11 cellular contexts compared by ENCODE assay signal in the genomic region with DNA sequence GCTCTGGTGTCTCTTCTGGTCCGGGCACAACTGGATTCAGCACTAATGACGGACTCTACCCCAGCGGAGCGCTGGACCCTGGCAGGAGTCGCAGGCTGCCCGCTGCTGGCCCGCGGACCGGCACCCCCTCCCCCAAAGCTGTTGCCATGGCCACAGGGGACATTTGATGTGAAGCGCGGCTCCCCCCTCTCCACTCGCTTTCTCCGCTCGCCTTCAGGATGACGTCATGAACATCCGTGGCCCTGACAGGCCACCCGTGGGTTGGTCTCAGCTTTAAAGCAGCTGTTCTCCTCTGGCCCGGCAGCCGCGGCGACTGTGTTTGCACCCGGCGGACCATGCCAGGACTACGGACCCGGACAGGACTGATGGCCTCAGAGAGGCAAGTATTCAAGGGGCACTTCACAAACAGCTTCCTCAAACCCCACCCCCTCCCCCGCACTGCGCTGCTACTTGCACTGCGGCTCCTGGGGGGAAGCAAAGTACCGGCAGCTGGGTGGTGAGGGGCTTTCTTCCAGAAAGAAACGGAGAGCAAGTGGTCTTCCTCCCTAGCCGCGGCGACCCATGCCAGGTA. TPM values are rescaled to one million over a fixed set of nuclear protein-coding genes. Genes with fewer than 3 reads are reported as not detected.
DNase-seq lines count a peak whose midpoint lies in the region; ATAC-seq, FAIRE-seq and TF ChIP-seq lines count a peak whose summit lies in the region.
"Had no signal": no experiment of that assay in that cellular context is flagged by ENCODE, and none has a peak within 500 bp of the region (broad histone marks: within the 10 kb centered on the region; RNA-seq: fewer than 3 reads in every experiment).

No MANE protein-coding gene starts in this region.

- no peak overlapping the region for H3K9ac ChIP-seq in H1 (replicated peaks in 1 of 4; ENCODE audit: extremely low read depth in 1 of 4, low read depth in 3 of 4, low read length in 3 of 4)

- no peaks in the 10 kb centered on the region for H3K36me3 Mint-ChIP-seq in GM23338 (ENCODE audit: low read depth)

- H3K14ac ChIP-seq in H1 (ENCODE audit: insufficient read length), result no peak overlapping the region

- TF ChIP-seq CTCF in GM23338 (conservative IDR thresholded peaks at IDR 0.05; ENCODE audit: low read depth in 2 of 2) (no peak), H1 (IDR thresholded peaks at IDR 0.05; ENCODE audit: control extremely low read depth in 1 of 3, insufficient read depth in 1 of 3, low read depth in 1 of 3, low read length in 3 of 3) (no peak)

- H3K27me3 ChIP-seq in GM23338 (ENCODE audit: insufficient read depth) (peaks cover 74% of the 10 kb centered on the region), H1 (replicated peaks in 1 of 4; ENCODE audit: control insufficient read depth in 3 of 4, extremely low read depth in 1 of 4, insufficient read depth in 3 of 4, low read length in 3 of 4) (peaks cover 31 to 58% (median 48%) of the 10 kb centered on the region in 4 experiments)

- no peak overlapping the region for H2AK5ac ChIP-seq in H1 (ENCODE audit: low read depth, low read length)

- H3K4me3 ChIP-seq in GM23338 (peak overlapping the region; percentile 82), H1 (ENCODE audit: extremely low read depth in 1 of 4, insufficient read depth in 2 of 4, low read depth in 3 of 4, low read length in 4 of 4) (peak overlapping the region; percentile 15 to 61 (median 52); a peak in 7 of 8 replicates)
- H3K4me3 ChIP-seq: SJSA1 had no signal

- H3K23ac ChIP-seq in H1 (ENCODE audit: insufficient read length), result no peak overlapping the region

- no peak overlapping the region for H3K56ac ChIP-seq in H1 (replicated peaks; ENCODE audit: insufficient read length, low read depth, low read length)

- no peak for TF ChIP-seq RAD21 in H1 (IDR thresholded peaks at IDR 0.05 in 1 of 2, conservative IDR thresholded peaks at IDR 0.05 in 1 of 2; ENCODE audit: low read depth in 2 of 2, low read length in 2 of 2)

- TF ChIP-seq EP300 in H1 (IDR thresholded peaks at IDR 0.05; ENCODE audit: borderline replicate concordance in 1 of 2, low read depth in 2 of 2, low read length in 2 of 2), result no peak

- peak overlapping the region; percentile 70 for H3K4me3 Mint-ChIP-seq in GM23338

- peak overlapping the region; percentile 91 for H2AFZ ChIP-seq in GM23338
- no peak overlapping the region for H2AFZ ChIP-seq in H1 (ENCODE audit: low read length)

- ATAC-seq in GM23338 (peak; percentile 32), GM18907 (IDR thresholded peaks at IDR 0.05; ENCODE audit: unreplicated experiment) (no peak), GM18861 (IDR thresholded peaks at IDR 0.05; ENCODE audit: unreplicated experiment) (no peak), HG02623 (IDR thresholded peaks at IDR 0.05; ENCODE audit: unreplicated experiment) (no peak)

- peak overlapping the region; percentile 99 for H3K4me2 ChIP-seq in GM23338
- H3K4me2 ChIP-seq in H1 (ENCODE audit: insufficient read depth in 1 of 2, low read depth in 2 of 2, low read length in 2 of 2), result peak overlapping the region; percentile 94 to 95

- POLR2A ChIA-PET in H1 (lab: Charles Lee; ENCODE audit: partially characterized antibody), result interaction anchor here (1.1 to 1.3 kb wide), 2 partner anchors 24 to 31 kb away, joined by 3 read pairs; no protein-coding TSS in a partner anchor

- CTCF ChIA-PET in H1 (lab: Charles Lee; ENCODE audit: partially characterized antibody), result interaction anchor here (0.5 to 1.7 kb wide), 12 partner anchors 10 to 357 kb away, joined by 3 to 5 read pairs (median 3); no protein-coding TSS in a partner anchor

- 0 out of 2 replicates have a peak, but pooled peaks cover 15% of the 10 kb centered on the region for H3F3A ChIP-seq in GM23338 (replicated peaks; ENCODE audit: low read depth)

- H3K79me2 ChIP-seq in GM23338 (replicated peaks; ENCODE audit: insufficient read depth) (no peaks in the 10 kb centered on the region), H1 (ENCODE audit: control insufficient read depth in 1 of 2, insufficient read depth in 2 of 2, low read length in 2 of 2) (no peaks in the 10 kb centered on the region)

- no peak overlapping the region for H2BK15ac ChIP-seq in H1 (ENCODE audit: low read length)

- no peak overlapping the region for H4K5ac ChIP-seq in H1 (ENCODE audit: insufficient read length, low read depth, low read length)

- H3K27ac ChIP-seq in GM23338 (ENCODE audit: low read depth), result no peak overlapping the region
- no peak overlapping the region for H3K27ac ChIP-seq in H1 (ENCODE audit: low read depth, low read length)
- H3K27ac ChIP-seq: SJSA1 had no signal

- no peak overlapping the region; the same call in none of the 2 replicates for H2BK12ac ChIP-seq in H1 (ENCODE audit: low read depth, low read length)

- H3K18ac ChIP-seq in H1 (ENCODE audit: extremely low read depth, low read length), result no peak overlapping the region; the same call in 1 of the 2 replicates

- DNase-seq in GM23338 (ENCODE audit: low spot score) (peak; percentile 63), NCI-H2196 treated with DMSO at 0.1 percent for 48 hours (lab: John Stamatoyannopoulos, UW; ENCODE audit: unreplicated experiment) (peak; percentile 26), H1 (ENCODE audit: low read depth in 1 of 2, low spot score in 2 of 2) (no peak), occipital lobe (lab: John Stamatoyannopoulos, UW) (peak; percentile 65)
- DNase-seq: dermis blood vessel endothelial cell, MM.1S had no signal

- peaks cover 53% of the 10 kb centered on the region for H3K4me1 ChIP-seq in GM23338 (ENCODE audit: insufficient read depth)
- peaks cover 4 to 24% (median 16%) of the 10 kb centered on the region in 4 experiments for H3K4me1 ChIP-seq in H1 (replicated peaks in 1 of 4; ENCODE audit: control insufficient read depth in 3 of 4, insufficient read depth in 4 of 4, low read length in 3 of 4)
- H3K4me1 ChIP-seq: SJSA1 had no signal

- no peak for FAIRE-seq in H1 (lab: Jason Lieb, UNC)

- H4K91ac ChIP-seq in H1 (replicated peaks; ENCODE audit: insufficient read length, low read length), result no peak overlapping the region

- no peak for TF ChIP-seq POLR2A in H1 (IDR thresholded peaks at IDR 0.05; ENCODE audit: control extremely low read depth in 1 of 2, low read depth in 2 of 2, low read length in 2 of 2)

- H2BK20ac ChIP-seq in H1 (ENCODE audit: low read length), result no peak overlapping the region

- H3K27me3 Mint-ChIP-seq in GM23338 (ENCODE audit: insufficient read depth, low read depth, poor library complexity), result peaks cover 54% of the 10 kb centered on the region

- no peaks in the 10 kb centered on the region for H3K79me1 ChIP-seq in H1 (ENCODE audit: low read depth, low read length)

- H3K27ac Mint-ChIP-seq in GM23338, result no peak overlapping the region

- no peaks in the 10 kb centered on the region for H3K36me3 ChIP-seq in GM23338 (ENCODE audit: insufficient read depth)
- no peaks in the 10 kb centered on the region for H3K36me3 ChIP-seq in H1 (ENCODE audit: control insufficient read depth in 2 of 4, insufficient read depth in 4 of 4, low read length in 3 of 4)
- H3K36me3 ChIP-seq: SJSA1 had no signal

- peaks cover 25% of the 10 kb centered on the region; the same call in 1 of the 2 replicates for H3K23me2 ChIP-seq in H1 (ENCODE audit: low read depth, low read length)

- no peaks in the 10 kb centered on the region for H3K9me3 ChIP-seq in H1 (ENCODE audit: insufficient read depth in 2 of 2, low read depth in 1 of 2, low read length in 1 of 2)
- H3K9me3 ChIP-seq: SJSA1 had no signal

- no peaks in the 10 kb centered on the region for H3K9me2 ChIP-seq in GM23338 (ENCODE audit: insufficient read depth)

- no peak overlapping the region for H4K8ac ChIP-seq in H1 (ENCODE audit: extremely low read depth, insufficient read depth, low read length)

- H3K9me3 Mint-ChIP-seq in GM23338, result no peaks in the 10 kb centered on the region

- H2BK120ac ChIP-seq in H1 (replicated peaks; ENCODE audit: low read depth, low read length), result no peak overlapping the region

- peaks cover 47% of the 10 kb centered on the region for H3K4me1 Mint-ChIP-seq in GM23338

- H2BK5ac ChIP-seq in H1 (ENCODE audit: low read depth, low read length), result no peak overlapping the region

- H3K4ac ChIP-seq in H1 (replicated peaks; ENCODE audit: insufficient read length, low read depth, low read length), result no peak overlapping the region

- 1% methylated on average over 33 of the region's 33 CpGs; no CpG with 5 or more reads in 1 of the 2 experiments for WGBS in H1 (ENCODE audit: extremely low coverage in 1 of 2, insufficient coverage in 1 of 2, insufficient read length in 1 of 2, insufficient replicate concordance in 2 of 2, low coverage in 1 of 2, low lambda C conversion rate in 2 of 2, missing lambda C conversion rate in 1 of 2), 2 experiments

- H4K20me1 ChIP-seq in GM23338 (replicated peaks; ENCODE audit: insufficient read depth) (no peaks in the 10 kb centered on the region), H1 (replicated peaks in 1 of 2; ENCODE audit: control insufficient read depth in 1 of 2, insufficient read depth in 2 of 2, low read length in 2 of 2) (peaks cover 0 to 7% of the 10 kb centered on the region in 2 experiments)

RNA-seq across cellular contexts. Expression of a gene that starts 16.7 kb away (rescaled TPM):
- total RNA-seq in GM23338 (2014; rRNA removed; shearing (Covaris generic)), result 218 and 220 TPM in 2 replicates
- polyA plus RNA-seq in GM23338 (2016; fragmentation: Nextera tagmentation; extraction: Ambion mirVana) (76.6 and 82.3 TPM in 2 replicates), H1 (2011; rRNA removed) (112 and 167 TPM in 2 replicates)
- total RNA-seq in H1 (2021; fragmentation: NEBNext Ultra II Directional; extraction: Animal tissue kit (Norgen Biotek cat#: 25700)), result 122 and 125 TPM in 2 replicates
- 150 TPM for polyA plus RNA-seq in H1 (2011; cell fraction: cytosol; rRNA removed)
- polyA plus RNA-seq in H1 (2011; cell fraction: nucleus; rRNA removed), result 209 TPM
- 89.9 to 128 TPM (median 107 TPM) in 4 replicates for polyA plus RNA-seq in H1 (2012, experiment 1 of 2)
- polyA plus RNA-seq in H1 (2012, experiment 2 of 2), result 126 TPM
- polyA plus RNA-seq in H1 (2013, experiment 1 of 2), result 61.5 TPM
- 61.2 TPM for polyA plus RNA-seq in H1 (2013, experiment 2 of 2)
- 157 and 180 TPM in 2 replicates for polyA minus RNA-seq in H1 (2011; rRNA and poly(A)+ RNA removed)
- 130 TPM for polyA minus RNA-seq in H1 (2011; cell fraction: cytosol; rRNA and poly(A)+ RNA removed)
- polyA minus RNA-seq in H1 (2011; cell fraction: nucleus; rRNA and poly(A)+ RNA removed), result 229 TPM
- total RNA-seq in occipital lobe, result 4.2 TPM

RNA-seq across cellular contexts. Expression of a gene that starts 34.4 kb away (rescaled TPM):
- 1.1 and 3.7 TPM in 2 replicates for total RNA-seq in GM23338 (2014; rRNA removed; shearing (Covaris generic))
- polyA plus RNA-seq in GM23338 (2016; fragmentation: Nextera tagmentation; extraction: Ambion mirVana), result 3.2 and 4.9 TPM in 2 replicates
- total RNA-seq in H1 (2021; fragmentation: NEBNext Ultra II Directional; extraction: Animal tissue kit (Norgen Biotek cat#: 25700)), result 2.9 and 4.0 TPM in 2 replicates
- 5.0 and 5.2 TPM in 2 replicates for polyA plus RNA-seq in H1 (2011; rRNA removed)
- 5.5 TPM for polyA plus RNA-seq in H1 (2011; cell fraction: cytosol; rRNA removed)
- 6.6 TPM for polyA plus RNA-seq in H1 (2011; cell fraction: nucleus; rRNA removed)
- polyA plus RNA-seq in H1 (2012, experiment 1 of 2), result 2.5 to 5.7 TPM (median 4.1 TPM) in 4 replicates
- 3.0 TPM for polyA plus RNA-seq in H1 (2012, experiment 2 of 2)
- 3.1 TPM for polyA plus RNA-seq in H1 (2013, experiment 1 of 2)
- polyA plus RNA-seq in H1 (2013, experiment 2 of 2), result 2.1 TPM
- 1.8 and 2.0 TPM in 2 replicates for polyA minus RNA-seq in H1 (2011; rRNA and poly(A)+ RNA removed)
- polyA minus RNA-seq in H1 (2011; cell fraction: cytosol; rRNA and poly(A)+ RNA removed), result 0.81 TPM
- polyA minus RNA-seq in H1 (2011; cell fraction: nucleus; rRNA and poly(A)+ RNA removed), result 3.0 TPM
- total RNA-seq in occipital lobe, result not detected
- total RNA-seq: temporal lobe had no signal

RNA-seq across cellular contexts. Expression of a gene that starts 58.0 kb away (rescaled TPM):
- total RNA-seq in GM23338 (2014; rRNA removed; shearing (Covaris generic)), result 6.6 and 8.6 TPM in 2 replicates
- polyA plus RNA-seq in GM23338 (2016; fragmentation: Nextera tagmentation; extraction: Ambion mirVana) (4.2 and 5.5 TPM in 2 replicates), H1 (2011; rRNA removed) (7.7 and 8.5 TPM in 2 replicates)
- 5.4 and 6.1 TPM in 2 replicates for total RNA-seq in H1 (2021; fragmentation: NEBNext Ultra II Directional; extraction: Animal tissue kit (Norgen Biotek cat#: 25700))
- 8.6 TPM for polyA plus RNA-seq in H1 (2011; cell fraction: cytosol; rRNA removed)
- polyA plus RNA-seq in H1 (2011; cell fraction: nucleus; rRNA removed), result 12.2 TPM
- polyA plus RNA-seq in H1 (2012, experiment 1 of 2), result 5.2 to 7.4 TPM (median 6.1 TPM) in 4 replicates
- polyA plus RNA-seq in H1 (2012, experiment 2 of 2), result 3.0 TPM
- polyA plus RNA-seq in H1 (2013, experiment 1 of 2), result 4.3 TPM
- 3.5 TPM for polyA plus RNA-seq in H1 (2013, experiment 2 of 2)
- polyA minus RNA-seq in H1 (2011; rRNA and poly(A)+ RNA removed), result 15.5 and 16.5 TPM in 2 replicates
- polyA minus RNA-seq in H1 (2011; cell fraction: cytosol; rRNA and poly(A)+ RNA removed), result 5.4 TPM
- polyA minus RNA-seq in H1 (2011; cell fraction: nucleus; rRNA and poly(A)+ RNA removed), result 16.3 TPM
- total RNA-seq in occipital lobe, result 9.8 TPM

Comparison
In these comparisons a context has a peak if more than half of its experiments do, and no peak if none do; other contexts are left out.
1. DNase-seq: peak in GM23338 (single experiment), NCI-H2196 treated with DMSO at 0.1 percent for 48 hours (single experiment) and occipital lobe (single experiment); none in H1 (0 of 2).
2. RNA of a gene that starts 16.7 kb away (total RNA-seq): 218 to 220 TPM in GM23338 and 122 to 125 TPM in H1; 4.2 TPM in occipital lobe (single experiment); every median in the first group is over 10 times any median in the second.